1 cellular context compared by ENCODE assay signal in the genomic region with DNA sequence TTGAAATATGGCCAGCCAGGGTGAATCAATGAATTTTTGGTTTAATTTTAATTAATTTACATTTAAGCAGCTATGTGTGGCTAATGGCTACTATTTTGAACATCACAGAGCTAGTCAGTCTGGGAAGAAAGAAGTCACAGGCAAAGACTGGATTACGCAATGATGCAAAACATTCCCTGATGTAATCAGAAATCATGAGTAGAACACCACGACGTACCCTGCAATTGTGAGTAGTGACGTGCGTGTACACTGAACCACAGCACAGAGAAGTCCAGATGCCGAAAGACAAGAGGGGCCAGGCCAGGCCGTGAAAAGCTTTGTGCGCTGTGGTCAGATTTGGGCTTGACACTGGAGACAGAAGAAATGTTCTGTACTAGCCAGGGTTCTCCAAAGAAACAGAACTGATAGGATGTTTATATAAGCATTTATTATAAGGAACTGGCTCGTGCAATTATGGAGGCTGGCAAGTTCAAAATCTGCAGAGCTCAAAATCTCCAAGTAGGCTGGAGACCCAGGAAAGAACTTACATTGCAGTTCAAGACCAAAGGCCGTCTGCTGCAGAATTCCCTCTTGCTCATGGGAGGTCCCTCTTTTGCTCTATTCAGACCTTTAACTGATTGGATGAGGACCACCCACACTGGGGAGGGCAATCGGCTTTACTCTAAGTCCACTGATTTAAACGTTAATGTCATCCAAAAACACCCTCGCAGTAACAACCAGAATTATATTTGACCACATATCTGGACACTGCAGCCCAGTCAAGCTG.
TF ChIP-seq lines count a peak whose summit lies in the region.

No MANE protein-coding gene starts in this region.

TF ChIP-seq in K562, 482 proteins besides CTCF, POLR2A, EP300 and RAD21 (continued from another document):
- TF ChIP-seq, protein P1, sequence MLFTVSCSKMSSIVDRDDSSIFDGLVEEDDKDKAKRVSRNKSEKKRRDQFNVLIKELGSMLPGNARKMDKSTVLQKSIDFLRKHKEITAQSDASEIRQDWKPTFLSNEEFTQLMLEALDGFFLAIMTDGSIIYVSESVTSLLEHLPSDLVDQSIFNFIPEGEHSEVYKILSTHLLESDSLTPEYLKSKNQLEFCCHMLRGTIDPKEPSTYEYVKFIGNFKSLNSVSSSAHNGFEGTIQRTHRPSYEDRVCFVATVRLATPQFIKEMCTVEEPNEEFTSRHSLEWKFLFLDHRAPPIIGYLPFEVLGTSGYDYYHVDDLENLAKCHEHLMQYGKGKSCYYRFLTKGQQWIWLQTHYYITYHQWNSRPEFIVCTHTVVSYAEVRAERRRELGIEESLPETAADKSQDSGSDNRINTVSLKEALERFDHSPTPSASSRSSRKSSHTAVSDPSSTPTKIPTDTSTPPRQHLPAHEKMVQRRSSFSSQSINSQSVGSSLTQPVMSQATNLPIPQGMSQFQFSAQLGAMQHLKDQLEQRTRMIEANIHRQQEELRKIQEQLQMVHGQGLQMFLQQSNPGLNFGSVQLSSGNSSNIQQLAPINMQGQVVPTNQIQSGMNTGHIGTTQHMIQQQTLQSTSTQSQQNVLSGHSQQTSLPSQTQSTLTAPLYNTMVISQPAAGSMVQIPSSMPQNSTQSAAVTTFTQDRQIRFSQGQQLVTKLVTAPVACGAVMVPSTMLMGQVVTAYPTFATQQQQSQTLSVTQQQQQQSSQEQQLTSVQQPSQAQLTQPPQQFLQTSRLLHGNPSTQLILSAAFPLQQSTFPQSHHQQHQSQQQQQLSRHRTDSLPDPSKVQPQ (CRISPR knock-in tag; IDR thresholded peaks at IDR 0.05; ENCODE audit: borderline replicate concordance): no peak
- TF ChIP-seq NUFIP1 (IDR thresholded peaks at IDR 0.05; ENCODE audit: partially characterized antibody) (no peak), ATF7 (IDR thresholded peaks at IDR 0.05) (peak; percentile 89), HDAC3 (IDR thresholded peaks at IDR 0.05; ENCODE audit: borderline replicate concordance, partially characterized antibody) (no peak), ZNF324 (CRISPR knock-in tag; IDR thresholded peaks at IDR 0.05) (no peak), BRF1 (IDR thresholded peaks at IDR 0.05; ENCODE audit: borderline replicate concordance, extremely low read depth, insufficient read length) (no peak), BMI1 (IDR thresholded peaks at IDR 0.05; ENCODE audit: low read length) (no peak), POLR2H (tag; IDR thresholded peaks at IDR 0.05; ENCODE audit: low read depth) (no peak), TBP (optimal IDR thresholded peaks at IDR 0.05; ENCODE audit: low read depth, low read length) (no peak), IFI16 (CRISPR knock-in tag; IDR thresholded peaks at IDR 0.05) (no peak), KLF10 (CRISPR knock-in tag; IDR thresholded peaks at IDR 0.05) (no peak), KDM4B (IDR thresholded peaks at IDR 0.05; ENCODE audit: borderline replicate concordance in 2 of 2, low read depth in 1 of 2) (no peak), SIN3A (IDR thresholded peaks at IDR 0.05; ENCODE audit: borderline replicate concordance in 2 of 2, control insufficient read depth in 1 of 2, low read depth in 2 of 2, low read length in 2 of 2) (no peak), NFE2L1 (tag; IDR thresholded peaks at IDR 0.05; ENCODE audit: borderline replicate concordance, low read depth) (no peak), NBN (IDR thresholded peaks at IDR 0.05; ENCODE audit: low read depth) (no peak), ZC3H8 (IDR thresholded peaks at IDR 0.05) (no peak), HNRNPL (IDR thresholded peaks at IDR 0.05; ENCODE audit: low read depth, low read length) (no peak), MEIS2 (IDR thresholded peaks at IDR 0.05; ENCODE audit: partially characterized antibody) (peak; percentile 40), HMG20B (CRISPR knock-in tag; IDR thresholded peaks at IDR 0.05) (no peak), KAT2B (IDR thresholded peaks at IDR 0.05; ENCODE audit: low read depth, low read length) (no peak), LARP7 (IDR thresholded peaks at IDR 0.05) (no peak), ZKSCAN1 (IDR thresholded peaks at IDR 0.05; ENCODE audit: low read depth, low read length) (no peak), ELF4 (CRISPR knock-in tag; IDR thresholded peaks at IDR 0.05) (no peak), THRAP3 (IDR thresholded peaks at IDR 0.05; ENCODE audit: borderline replicate concordance) (no peak), DIDO1 (tag; IDR thresholded peaks at IDR 0.05; ENCODE audit: low read depth) (no peak), PCBP1 (IDR thresholded peaks at IDR 0.05; ENCODE audit: low read depth, low read length, poor library complexity, severe bottlenecking) (no peak), MTA3 (IDR thresholded peaks at IDR 0.05; ENCODE audit: borderline replicate concordance) (no peak), HIVEP1 (CRISPR knock-in tag; IDR thresholded peaks at IDR 0.05) (no peak), MCM7 (IDR thresholded peaks at IDR 0.05) (no peak), ZFP36 (IDR thresholded peaks at IDR 0.05; ENCODE audit: low read depth, low read length, partially characterized antibody) (no peak), NCOA4 (IDR thresholded peaks at IDR 0.05; ENCODE audit: partially characterized antibody) (no peak), ZNF253 (CRISPR knock-in tag; conservative IDR thresholded peaks at IDR 0.05) (no peak), FOXJ3 (CRISPR knock-in tag; IDR thresholded peaks at IDR 0.05) (no peak), ZFPM2 (CRISPR knock-in tag; IDR thresholded peaks at IDR 0.05) (no peak)
- TF ChIP-seq, protein P2, sequence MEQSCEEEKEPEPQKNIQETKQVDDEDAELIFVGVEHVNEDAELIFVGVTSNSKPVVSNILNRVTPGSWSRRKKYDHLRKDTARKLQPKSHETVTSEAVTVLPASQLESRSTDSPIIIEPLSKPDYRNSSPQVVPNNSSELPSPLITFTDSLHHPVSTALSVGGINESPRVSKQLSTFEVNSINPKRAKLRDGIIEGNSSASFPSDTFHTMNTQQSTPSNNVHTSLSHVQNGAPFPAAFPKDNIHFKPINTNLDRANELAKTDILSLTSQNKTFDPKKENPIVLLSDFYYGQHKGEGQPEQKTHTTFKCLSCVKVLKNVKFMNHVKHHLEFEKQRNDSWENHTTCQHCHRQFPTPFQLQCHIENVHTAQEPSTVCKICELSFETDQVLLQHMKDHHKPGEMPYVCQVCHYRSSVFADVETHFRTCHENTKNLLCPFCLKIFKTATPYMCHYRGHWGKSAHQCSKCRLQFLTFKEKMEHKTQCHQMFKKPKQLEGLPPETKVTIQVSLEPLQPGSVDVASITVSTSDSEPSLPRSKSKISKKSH (CRISPR knock-in tag; IDR thresholded peaks at IDR 0.05): no peak
- TF ChIP-seq, protein P3, sequence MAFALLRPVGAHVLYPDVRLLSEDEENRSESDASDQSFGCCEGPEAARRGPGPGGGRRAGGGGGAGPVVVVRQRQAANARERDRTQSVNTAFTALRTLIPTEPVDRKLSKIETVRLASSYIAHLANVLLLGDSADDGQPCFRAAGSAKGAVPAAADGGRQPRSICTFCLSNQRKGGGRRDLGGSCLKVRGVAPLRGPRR (CRISPR knock-in tag; IDR thresholded peaks at IDR 0.05): no peak
- TF ChIP-seq, protein P4, sequence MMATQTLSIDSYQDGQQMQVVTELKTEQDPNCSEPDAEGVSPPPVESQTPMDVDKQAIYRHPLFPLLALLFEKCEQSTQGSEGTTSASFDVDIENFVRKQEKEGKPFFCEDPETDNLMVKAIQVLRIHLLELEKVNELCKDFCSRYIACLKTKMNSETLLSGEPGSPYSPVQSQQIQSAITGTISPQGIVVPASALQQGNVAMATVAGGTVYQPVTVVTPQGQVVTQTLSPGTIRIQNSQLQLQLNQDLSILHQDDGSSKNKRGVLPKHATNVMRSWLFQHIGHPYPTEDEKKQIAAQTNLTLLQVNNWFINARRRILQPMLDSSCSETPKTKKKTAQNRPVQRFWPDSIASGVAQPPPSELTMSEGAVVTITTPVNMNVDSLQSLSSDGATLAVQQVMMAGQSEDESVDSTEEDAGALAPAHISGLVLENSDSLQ (IDR thresholded peaks at IDR 0.05): no peak
- TF ChIP-seq, protein P5, sequence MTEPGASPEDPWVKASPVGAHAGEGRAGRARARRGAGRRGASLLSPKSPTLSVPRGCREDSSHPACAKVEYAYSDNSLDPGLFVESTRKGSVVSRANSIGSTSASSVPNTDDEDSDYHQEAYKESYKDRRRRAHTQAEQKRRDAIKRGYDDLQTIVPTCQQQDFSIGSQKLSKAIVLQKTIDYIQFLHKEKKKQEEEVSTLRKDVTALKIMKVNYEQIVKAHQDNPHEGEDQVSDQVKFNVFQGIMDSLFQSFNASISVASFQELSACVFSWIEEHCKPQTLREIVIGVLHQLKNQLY (CRISPR knock-in tag; conservative IDR thresholded peaks at IDR 0.05): no peak
- TF ChIP-seq, protein P6, sequence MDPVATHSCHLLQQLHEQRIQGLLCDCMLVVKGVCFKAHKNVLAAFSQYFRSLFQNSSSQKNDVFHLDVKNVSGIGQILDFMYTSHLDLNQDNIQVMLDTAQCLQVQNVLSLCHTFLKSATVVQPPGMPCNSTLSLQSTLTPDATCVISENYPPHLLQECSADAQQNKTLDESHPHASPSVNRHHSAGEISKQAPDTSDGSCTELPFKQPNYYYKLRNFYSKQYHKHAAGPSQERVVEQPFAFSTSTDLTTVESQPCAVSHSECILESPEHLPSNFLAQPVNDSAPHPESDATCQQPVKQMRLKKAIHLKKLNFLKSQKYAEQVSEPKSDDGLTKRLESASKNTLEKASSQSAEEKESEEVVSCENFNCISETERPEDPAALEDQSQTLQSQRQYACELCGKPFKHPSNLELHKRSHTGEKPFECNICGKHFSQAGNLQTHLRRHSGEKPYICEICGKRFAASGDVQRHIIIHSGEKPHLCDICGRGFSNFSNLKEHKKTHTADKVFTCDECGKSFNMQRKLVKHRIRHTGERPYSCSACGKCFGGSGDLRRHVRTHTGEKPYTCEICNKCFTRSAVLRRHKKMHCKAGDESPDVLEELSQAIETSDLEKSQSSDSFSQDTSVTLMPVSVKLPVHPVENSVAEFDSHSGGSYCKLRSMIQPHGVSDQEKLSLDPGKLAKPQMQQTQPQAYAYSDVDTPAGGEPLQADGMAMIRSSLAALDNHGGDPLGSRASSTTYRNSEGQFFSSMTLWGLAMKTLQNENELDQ (CRISPR knock-in tag; IDR thresholded peaks at IDR 0.05; ENCODE audit: borderline replicate concordance): no peak
- TF ChIP-seq, protein P7, sequence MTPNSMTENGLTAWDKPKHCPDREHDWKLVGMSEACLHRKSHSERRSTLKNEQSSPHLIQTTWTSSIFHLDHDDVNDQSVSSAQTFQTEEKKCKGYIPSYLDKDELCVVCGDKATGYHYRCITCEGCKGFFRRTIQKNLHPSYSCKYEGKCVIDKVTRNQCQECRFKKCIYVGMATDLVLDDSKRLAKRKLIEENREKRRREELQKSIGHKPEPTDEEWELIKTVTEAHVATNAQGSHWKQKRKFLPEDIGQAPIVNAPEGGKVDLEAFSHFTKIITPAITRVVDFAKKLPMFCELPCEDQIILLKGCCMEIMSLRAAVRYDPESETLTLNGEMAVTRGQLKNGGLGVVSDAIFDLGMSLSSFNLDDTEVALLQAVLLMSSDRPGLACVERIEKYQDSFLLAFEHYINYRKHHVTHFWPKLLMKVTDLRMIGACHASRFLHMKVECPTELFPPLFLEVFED (CRISPR knock-in tag; conservative IDR thresholded peaks at IDR 0.05): no peak
- TF ChIP-seq, protein P8, sequence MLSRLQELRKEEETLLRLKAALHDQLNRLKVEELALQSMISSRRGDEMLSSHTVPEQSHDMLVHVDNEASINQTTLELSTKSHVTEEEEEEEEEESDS (CRISPR knock-in tag; IDR thresholded peaks at IDR 0.05): no peak
- TF ChIP-seq, protein P9, sequence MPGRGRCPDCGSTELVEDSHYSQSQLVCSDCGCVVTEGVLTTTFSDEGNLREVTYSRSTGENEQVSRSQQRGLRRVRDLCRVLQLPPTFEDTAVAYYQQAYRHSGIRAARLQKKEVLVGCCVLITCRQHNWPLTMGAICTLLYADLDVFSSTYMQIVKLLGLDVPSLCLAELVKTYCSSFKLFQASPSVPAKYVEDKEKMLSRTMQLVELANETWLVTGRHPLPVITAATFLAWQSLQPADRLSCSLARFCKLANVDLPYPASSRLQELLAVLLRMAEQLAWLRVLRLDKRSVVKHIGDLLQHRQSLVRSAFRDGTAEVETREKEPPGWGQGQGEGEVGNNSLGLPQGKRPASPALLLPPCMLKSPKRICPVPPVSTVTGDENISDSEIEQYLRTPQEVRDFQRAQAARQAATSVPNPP (IDR thresholded peaks at IDR 0.05; ENCODE audit: borderline replicate concordance, insufficient read depth, insufficient read length): no peak
- TF ChIP-seq, protein P10, sequence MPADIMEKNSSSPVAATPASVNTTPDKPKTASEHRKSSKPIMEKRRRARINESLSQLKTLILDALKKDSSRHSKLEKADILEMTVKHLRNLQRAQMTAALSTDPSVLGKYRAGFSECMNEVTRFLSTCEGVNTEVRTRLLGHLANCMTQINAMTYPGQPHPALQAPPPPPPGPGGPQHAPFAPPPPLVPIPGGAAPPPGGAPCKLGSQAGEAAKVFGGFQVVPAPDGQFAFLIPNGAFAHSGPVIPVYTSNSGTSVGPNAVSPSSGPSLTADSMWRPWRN (IDR thresholded peaks at IDR 0.05; ENCODE audit: low read depth): no peak
- TF ChIP-seq, protein P11, sequence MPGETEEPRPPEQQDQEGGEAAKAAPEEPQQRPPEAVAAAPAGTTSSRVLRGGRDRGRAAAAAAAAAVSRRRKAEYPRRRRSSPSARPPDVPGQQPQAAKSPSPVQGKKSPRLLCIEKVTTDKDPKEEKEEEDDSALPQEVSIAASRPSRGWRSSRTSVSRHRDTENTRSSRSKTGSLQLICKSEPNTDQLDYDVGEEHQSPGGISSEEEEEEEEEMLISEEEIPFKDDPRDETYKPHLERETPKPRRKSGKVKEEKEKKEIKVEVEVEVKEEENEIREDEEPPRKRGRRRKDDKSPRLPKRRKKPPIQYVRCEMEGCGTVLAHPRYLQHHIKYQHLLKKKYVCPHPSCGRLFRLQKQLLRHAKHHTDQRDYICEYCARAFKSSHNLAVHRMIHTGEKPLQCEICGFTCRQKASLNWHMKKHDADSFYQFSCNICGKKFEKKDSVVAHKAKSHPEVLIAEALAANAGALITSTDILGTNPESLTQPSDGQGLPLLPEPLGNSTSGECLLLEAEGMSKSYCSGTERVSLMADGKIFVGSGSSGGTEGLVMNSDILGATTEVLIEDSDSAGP (CRISPR knock-in tag; IDR thresholded peaks at IDR 0.05): no peak
- TF ChIP-seq, protein P12, sequence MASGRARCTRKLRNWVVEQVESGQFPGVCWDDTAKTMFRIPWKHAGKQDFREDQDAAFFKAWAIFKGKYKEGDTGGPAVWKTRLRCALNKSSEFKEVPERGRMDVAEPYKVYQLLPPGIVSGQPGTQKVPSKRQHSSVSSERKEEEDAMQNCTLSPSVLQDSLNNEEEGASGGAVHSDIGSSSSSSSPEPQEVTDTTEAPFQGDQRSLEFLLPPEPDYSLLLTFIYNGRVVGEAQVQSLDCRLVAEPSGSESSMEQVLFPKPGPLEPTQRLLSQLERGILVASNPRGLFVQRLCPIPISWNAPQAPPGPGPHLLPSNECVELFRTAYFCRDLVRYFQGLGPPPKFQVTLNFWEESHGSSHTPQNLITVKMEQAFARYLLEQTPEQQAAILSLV (tag; IDR thresholded peaks at IDR 0.05): peak; percentile 92
